ENCODE assay signal across 1 cellular context in the genomic region with DNA sequence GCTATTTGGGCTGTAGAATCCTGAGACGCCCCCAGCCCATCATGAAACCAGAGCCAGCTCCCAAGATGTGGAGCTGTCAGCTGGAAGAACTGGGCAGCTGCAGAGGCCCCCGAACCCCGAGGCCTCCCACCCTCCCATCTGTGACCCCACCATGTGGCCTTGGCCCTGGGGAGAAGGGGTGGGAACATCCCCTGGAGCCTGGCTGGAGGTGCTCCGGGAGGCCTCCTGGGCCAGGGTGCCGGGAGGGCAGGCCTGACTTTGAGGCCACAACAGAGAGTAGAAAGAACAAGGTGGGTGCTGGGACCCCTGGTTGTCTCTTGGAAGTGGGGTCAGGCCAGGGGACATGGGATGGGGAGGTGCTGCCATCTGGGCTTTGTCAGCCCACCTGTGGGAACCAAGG.
TF ChIP-seq lines count a peak whose summit lies in the region.

No MANE protein-coding gene starts in this region.

TF ChIP-seq in HepG2, 621 proteins besides CTCF, POLR2A, EP300 and RAD21:
- TF ChIP-seq ZNF816 (CRISPR knock-in tag; IDR thresholded peaks at IDR 0.05; ENCODE audit: borderline replicate concordance) (no peak), NBN (conservative IDR thresholded peaks at IDR 0.05) (no peak), NR1H2 (CRISPR knock-in tag; IDR thresholded peaks at IDR 0.05; ENCODE audit: borderline replicate concordance, low read depth) (no peak), ZFP37 (CRISPR knock-in tag; IDR thresholded peaks at IDR 0.05; ENCODE audit: borderline replicate concordance) (no peak)
TF ChIP-seq in HepG2: peak in this region for 0.
